ENCODE assay signal across 23 cellular contexts in the genomic region with DNA sequence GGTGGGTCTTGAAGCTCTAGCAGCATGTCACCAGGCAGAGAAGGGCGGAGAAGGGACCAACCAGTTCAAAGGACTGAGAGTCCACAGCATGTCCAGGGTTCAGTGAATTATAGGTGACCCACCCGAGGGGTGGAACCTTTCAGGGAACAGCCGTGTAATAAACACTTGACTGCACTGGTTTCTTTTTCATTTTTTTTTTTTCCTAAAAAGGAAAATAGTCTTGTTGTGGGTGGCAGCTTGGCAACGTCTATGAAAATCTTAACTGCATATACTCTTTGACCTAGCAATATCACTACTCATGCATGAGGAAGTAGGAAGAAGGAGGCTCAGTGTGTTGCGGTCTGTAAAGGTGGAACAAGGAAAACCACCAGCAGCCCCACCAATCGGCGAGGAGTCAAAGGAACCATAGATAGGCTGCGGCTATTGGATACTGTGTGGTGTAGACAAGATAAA. TPM values are rescaled to one million over a fixed set of nuclear protein-coding genes. Genes with fewer than 3 reads are reported as not detected.
A peak's percentile ranks its signal among the peaks of the same experiment; 100 is the strongest.
DNase-seq lines count a peak whose midpoint lies in the region; ATAC-seq, FAIRE-seq and TF ChIP-seq lines count a peak whose summit lies in the region.
"Had no signal": no experiment of that assay in that cellular context is flagged by ENCODE, and none has a peak within 500 bp of the region (broad histone marks: within the 10 kb centered on the region; RNA-seq: fewer than 3 reads in every experiment).

No MANE protein-coding gene starts in this region.

- H3K9me3 ChIP-seq in small intestine (ENCODE audit: control insufficient read depth, low read depth) (no peaks in the 10 kb centered on the region), suprapubic skin (no peaks in the 10 kb centered on the region), HAP-1 (no peaks in the 10 kb centered on the region)
- H3K9me3 ChIP-seq: gastrocnemius medialis, neutrophil had no signal

- H3K4me3 ChIP-seq in small intestine (ENCODE audit: low read depth in 1 of 2, low read length in 2 of 2) (peak overlapping the region in 1 of 2 donors; percentile 83), suprapubic skin (no peak overlapping the region), HAP-1 (no peak overlapping the region)
- H3K4me3 ChIP-seq: gastrocnemius medialis, tibial nerve had no signal

- peak overlapping the region; percentile 61; the same call in 1 of the 2 replicates for H3K27ac ChIP-seq in VCaP
- H3K27ac ChIP-seq in small intestine (ENCODE audit: low read depth in 1 of 2, low read length in 1 of 2), result peak overlapping the region; percentile 97 to 98
- H3K27ac ChIP-seq in suprapubic skin, result no peak overlapping the region
- H3K27ac ChIP-seq: brain microvascular endothelial cell, KMS-11, neutrophil, RWPE1 had no signal

- ATAC-seq in GM19463 (IDR thresholded peaks at IDR 0.05; ENCODE audit: unreplicated experiment), result no peak
- ATAC-seq: activated T-cell treated with anti-CD3 and anti-CD28 coated beads, Interleukin-2, amount 50 U/mL, for 72 hours; CD8-positive, alpha-beta T cell had no signal

- in situ Hi-C loops in HAP-1 (cut with MboI; ENCODE audit: low sequenced_read_pairs), result no loop called here

- H3K36me3 ChIP-seq in small intestine (ENCODE audit: control insufficient read depth in 2 of 2, insufficient read depth in 2 of 2, low read length in 2 of 2) (no peaks in the 10 kb centered on the region), suprapubic skin (no peaks in the 10 kb centered on the region), HAP-1 (replicated peaks) (no peaks in the 10 kb centered on the region)
- H3K36me3 ChIP-seq: brain microvascular endothelial cell, gastrocnemius medialis, neutrophil, tibial nerve had no signal

- peak; percentile 73 for DNase-seq in GDM1 (lab: John Stamatoyannopoulos, UW)
- peak; percentile 81 for DNase-seq in NOMO-1 treated with DMSO at 0.1 percent for 48 hours (lab: John Stamatoyannopoulos, UW; ENCODE audit: unreplicated experiment)
- peak; percentile 98 for DNase-seq in small intestine
- no peak for DNase-seq in suprapubic skin (ENCODE audit: low spot score in 2 of 2)
- DNase-seq in mesenteric fat pad (ENCODE audit: low spot score), result no peak
- no peak for DNase-seq in HAP-1 (ENCODE audit: low spot score in 2 of 2)
- DNase-seq: activated B cell treated with CpG ODN at 0.5 μM for 24 hours; activated naive CD8-positive, alpha-beta T cell treated with anti-CD3 and anti-CD28 coated beads for 36 hours; activated T-cell treated with anti-CD3 and anti-CD28 coated beads, Interleukin-2, amount 50 U/mL, for 72 hours; brain microvascular endothelial cell; CD8-positive, alpha-beta T cell; DND-41; gastrocnemius medialis; NCI-H1417 treated with DMSO at 0.1 percent for 48 hours; stimulated activated CD4-positive, alpha-beta T cell treated with anti-CD3 and anti-CD28 coated beads, Interleukin-12 subunit alpha, Interleukin-12 subunit beta, amount 100 ng/mL, for 4 hours had no signal

- TF ChIP-seq EP300 in suprapubic skin (IDR thresholded peaks at IDR 0.05), result no peak

- H3K4me1 ChIP-seq in small intestine (ENCODE audit: control insufficient read depth in 2 of 2, insufficient read depth in 1 of 2, low read depth in 1 of 2, low read length in 1 of 2) (no peaks in the 10 kb centered on the region), suprapubic skin (no peaks in the 10 kb centered on the region), HAP-1 (no peaks in the 10 kb centered on the region)
- H3K4me1 ChIP-seq: tibial nerve had no signal

- TF ChIP-seq POLR2A in suprapubic skin (IDR thresholded peaks at IDR 0.05), result no peak

- TF ChIP-seq CTCF in VCaP (conservative IDR thresholded peaks at IDR 0.05) (no peak), suprapubic skin (IDR thresholded peaks at IDR 0.05) (no peak)

- H3K27me3 ChIP-seq in small intestine (ENCODE audit: control insufficient read depth in 2 of 2, insufficient read depth in 2 of 2, low read length in 2 of 2), result no peaks in the 10 kb centered on the region
- peaks cover 17% of the 10 kb centered on the region for H3K27me3 ChIP-seq in suprapubic skin
- no peaks in the 10 kb centered on the region for H3K27me3 ChIP-seq in HAP-1 (ENCODE audit: low read depth)
- H3K27me3 ChIP-seq: brain microvascular endothelial cell, gastrocnemius medialis, neutrophil, tibial nerve had no signal

- WGBS in small intestine, 3 donors, result 17 to 42% (median 29%) methylated on average over 8 of the region's 8 CpGs
- 73% methylated on average over 8 of the region's 8 CpGs for WGBS in suprapubic skin

- peak; percentile 68 for FAIRE-seq in small intestine (lab: Jason Lieb, UNC)
- FAIRE-seq: H1 had no signal

RNA-seq across cellular contexts. Expression of a gene that starts 13.0 kb away (rescaled TPM):
- 100 to 1,000 TPM; 202 to 392 (median 216) TPM for polyA plus RNA-seq in small intestine
- total RNA-seq in suprapubic skin (100 to 1,000 TPM in 3 of 4 donors, 10 to 100 TPM in 1; 84.8 to 116 (median 104) TPM), mesenteric fat pad (26.4 TPM)
- total RNA-seq: activated B cell treated with CpG ODN at 0.5 μM for 24 hours; activated naive CD8-positive, alpha-beta T cell treated with anti-CD3 and anti-CD28 coated beads for 36 hours; activated T-cell treated with anti-CD3 and anti-CD28 coated beads, Interleukin-2, amount 50 U/mL, for 72 hours; CD8-positive, alpha-beta T cell had no signal
- polyA plus RNA-seq: AG04450 had no signal

RNA-seq across cellular contexts. Expression of a gene that starts 27.4 kb away (rescaled TPM):
- polyA plus RNA-seq in small intestine, result under 1 TPM in 1 of 3 donors, not detected in 2; 0.09 TPM
- not detected for total RNA-seq in suprapubic skin
- total RNA-seq in mesenteric fat pad, result not detected
- total RNA-seq: activated B cell treated with CpG ODN at 0.5 μM for 24 hours; activated naive CD8-positive, alpha-beta T cell treated with anti-CD3 and anti-CD28 coated beads for 36 hours; activated T-cell treated with anti-CD3 and anti-CD28 coated beads, Interleukin-2, amount 50 U/mL, for 72 hours; CD8-positive, alpha-beta T cell; gastrocnemius medialis; tibial nerve had no signal
- polyA plus RNA-seq: AG04450 had no signal

Comparison
In these comparisons a context has a peak if more than half of its experiments do, and no peak if none do; other contexts are left out.
1. DNase-seq: peak in GDM1 (single experiment), NOMO-1 treated with DMSO at 0.1 percent for 48 hours (single experiment) and small intestine (single experiment); none in suprapubic skin (0 of 2), mesenteric fat pad (single experiment) and HAP-1 (0 of 2).